In the genomic region with DNA sequence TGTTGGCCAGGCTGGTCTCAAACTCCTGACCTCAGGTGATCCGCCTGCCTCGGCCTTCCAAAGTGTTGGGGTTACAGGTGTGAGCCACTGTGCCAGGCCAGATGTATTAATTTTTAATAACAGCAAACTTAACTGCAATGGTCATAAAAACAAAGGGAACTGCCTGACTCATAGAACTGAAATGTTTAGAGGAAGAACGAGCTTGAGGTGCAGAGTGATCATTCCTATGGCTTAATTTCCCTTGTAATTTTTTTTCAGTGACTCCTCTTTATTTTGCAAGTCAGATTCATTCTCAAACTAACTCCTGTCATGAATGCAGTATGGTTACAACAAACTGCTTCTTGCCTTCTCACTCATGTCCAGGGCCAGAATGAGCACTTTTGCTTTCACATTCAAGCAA, we compare ENCODE assay signal across 14 cellular contexts.
DNase-seq lines count a peak whose midpoint lies in the region; ATAC-seq and TF ChIP-seq lines count a peak whose summit lies in the region.
"Had no signal": no experiment of that assay in that cellular context is flagged by ENCODE, and none has a peak within 500 bp of the region (broad histone marks: within the 10 kb centered on the region; RNA-seq: fewer than 3 reads in every experiment).

No MANE protein-coding gene starts in this region.

- DNase-seq in astrocyte of the hippocampus (ENCODE audit: low read depth, low spot score) (peak; percentile 14), epithelial cell of prostate (ENCODE audit: low read depth, low spot score) (peak; percentile 29), amygdala (lab: John Stamatoyannopoulos, UW) (no peak), gastrocnemius medialis (no peak), DMS 273 (lab: John Stamatoyannopoulos, UW; ENCODE audit: unreplicated experiment) (no peak)
- DNase-seq in stimulated activated CD4-positive, alpha-beta T cell treated with anti-CD3 and anti-CD28 coated beads, Interleukin-4, amount 100 ng/mL, for 1 hour: no peak
- DNase-seq: C1 segment of cervical spinal cord; CD4-positive, alpha-beta T cell; DMS153; DMS79 treated with DMSO at 0.1 percent for 48 hours; EL had no signal

- intact Hi-C loops in gastrocnemius medialis (cut with DNase I; ENCODE audit: low total_unique reads): no loop called here

- no peaks in the 10 kb centered on the region for H3K4me1 ChIP-seq in gastrocnemius medialis

- no peak for TF ChIP-seq CTCF in nephron (IDR thresholded peaks at IDR 0.05; ENCODE audit: unreplicated experiment in 3 of 3)
- no peak for TF ChIP-seq CTCF in gastrocnemius medialis (IDR thresholded peaks at IDR 0.05 in 4 of 5, conservative IDR thresholded peaks at IDR 0.05 in 1 of 5)

- peak overlapping the region; percentile 59 to 78 (median 77) for H3K27ac Mint-ChIP-seq in nephron
- H3K27ac Mint-ChIP-seq: B cell; CD4-positive, alpha-beta T cell had no signal

- H3K4me3 ChIP-seq in gastrocnemius medialis: no peak overlapping the region

- TF ChIP-seq POLR2A in gastrocnemius medialis (IDR thresholded peaks at IDR 0.05): no peak

- in situ Hi-C loops in gastrocnemius medialis (cut with MboI; ENCODE audit: low sequenced_read_pairs in 4 of 4): no loop called here

- no peaks in the 10 kb centered on the region for H3K27me3 ChIP-seq in gastrocnemius medialis

- H3K36me3 Mint-ChIP-seq in nephron (ENCODE audit: low read depth): no peaks in the 10 kb centered on the region

- H3K4me1 Mint-ChIP-seq in nephron: peaks cover 5% of the 10 kb centered on the region
- H3K4me1 Mint-ChIP-seq: B cell had no signal

- no peak overlapping the region for H3K4me3 Mint-ChIP-seq in nephron
- H3K4me3 Mint-ChIP-seq: B cell; CD4-positive, alpha-beta T cell had no signal

- peaks cover 6% of the 10 kb centered on the region for H3K27me3 Mint-ChIP-seq in nephron (ENCODE audit: low read depth)
- H3K27me3 Mint-ChIP-seq: CD4-positive, alpha-beta T cell had no signal

- no peak for ATAC-seq in gastrocnemius medialis
- ATAC-seq: HCT116 had no signal

- H3K9me3 Mint-ChIP-seq in nephron: peaks cover 4% of the 10 kb centered on the region

- peak overlapping the region; percentile 52 for H3K27ac ChIP-seq in epithelial cell of prostate
- no peak overlapping the region for H3K27ac ChIP-seq in gastrocnemius medialis

- H3K36me3 ChIP-seq in gastrocnemius medialis: no peaks in the 10 kb centered on the region

- H3K9me3 ChIP-seq in gastrocnemius medialis: no peaks in the 10 kb centered on the region

Comparison
In these comparisons a context has a peak if more than half of its experiments do, and no peak if none do; other contexts are left out.
1. DNase-seq: peak in astrocyte of the hippocampus (single experiment) and epithelial cell of prostate (single experiment); none in stimulated activated CD4-positive, alpha-beta T cell treated with anti-CD3 and anti-CD28 coated beads, Interleukin-4, amount 100 ng/mL, for 1 hour (single experiment), amygdala (0 of 56), gastrocnemius medialis (0 of 2) and DMS 273 (single experiment).